22 cellular contexts compared by ENCODE assay signal in the genomic region with DNA sequence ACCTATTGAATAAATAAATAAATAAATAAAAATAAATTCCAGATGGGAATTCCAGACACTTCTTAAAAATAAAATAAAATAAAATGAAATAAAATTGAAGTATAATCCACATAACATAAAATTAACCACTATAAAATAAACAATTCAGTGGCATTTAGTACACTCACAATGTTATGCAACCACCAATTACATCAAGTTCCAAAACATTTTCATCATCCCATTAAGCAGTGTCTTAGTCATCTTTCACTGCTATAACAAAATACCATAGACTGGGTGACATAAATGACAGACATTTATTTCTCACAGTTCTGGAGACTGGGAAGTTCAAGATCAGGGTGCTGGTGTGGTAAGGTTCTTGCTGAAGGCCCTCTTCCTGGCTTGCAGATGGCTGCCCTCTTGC.
"Had no signal": no experiment of that assay in that cellular context is flagged by ENCODE, and none has a peak within 500 bp of the region (broad histone marks: within the 10 kb centered on the region; RNA-seq: fewer than 3 reads in every experiment).

No MANE protein-coding gene starts in this region.

- H3K27ac ChIP-seq: ascending aorta, brain microvascular endothelial cell, coronary artery, gastrocnemius medialis, sigmoid colon, transverse colon, uterus had no signal

- DNase-seq: activated CD8-positive, alpha-beta memory T cell treated with anti-CD3 and anti-CD28 coated beads for 24 hours; activated CD8-positive, alpha-beta memory T cell treated with anti-CD3 and anti-CD28 coated beads, Interleukin-2, amount 50 U/mL, for 4 hours; activated T-cell treated with anti-CD3 and anti-CD28 coated beads, Interleukin-2, amount 50 U/mL, for 24 hours; brain microvascular endothelial cell; cerebellar nuclear complex; gastrocnemius medialis; hippocampal formation; midbrain; natural killer cell; retina; sigmoid colon; stimulated activated CD4-positive, alpha-beta T cell treated with anti-CD3 and anti-CD28 coated beads, Interleukin-2, amount 100 ng/mL, for 48 hours; stimulated activated CD8-positive, alpha-beta memory T cell treated with anti-CD3 and anti-CD28 coated beads, Interleukin-4, amount 100 ng/mL, for 48 hours; stimulated activated naive B cell treated with anti-CD40 and anti-IgM and Interleukin-4, amounts not matched to agents 10 μg/mL and 1 μg/mL and 100 μg/mL, for 72 hours; T1000; transverse colon; uterus had no signal

- H3K4me3 ChIP-seq: ascending aorta, coronary artery, gastrocnemius medialis, sigmoid colon, transverse colon, uterus had no signal

- ATAC-seq: activated naive CD4-positive, alpha-beta T cell treated with anti-CD3 and anti-CD28 coated beads, Interleukin-2, amount 50 U/mL, for 72 hours; activated T-helper 17 cell treated with anti-CD3 and anti-CD28 coated beads, Interleukin-2, amount 50 U/mL, for 72 hours; gastrocnemius medialis; natural killer cell; stimulated activated naive B cell treated with anti-CD40 and anti-IgM and Interleukin-4, amounts not matched to agents 10 μg/mL and 1 μg/mL and 100 μg/mL, for 72 hours; WTC11 had no signal
